17 cellular contexts compared by ENCODE assay signal in the genomic region with DNA sequence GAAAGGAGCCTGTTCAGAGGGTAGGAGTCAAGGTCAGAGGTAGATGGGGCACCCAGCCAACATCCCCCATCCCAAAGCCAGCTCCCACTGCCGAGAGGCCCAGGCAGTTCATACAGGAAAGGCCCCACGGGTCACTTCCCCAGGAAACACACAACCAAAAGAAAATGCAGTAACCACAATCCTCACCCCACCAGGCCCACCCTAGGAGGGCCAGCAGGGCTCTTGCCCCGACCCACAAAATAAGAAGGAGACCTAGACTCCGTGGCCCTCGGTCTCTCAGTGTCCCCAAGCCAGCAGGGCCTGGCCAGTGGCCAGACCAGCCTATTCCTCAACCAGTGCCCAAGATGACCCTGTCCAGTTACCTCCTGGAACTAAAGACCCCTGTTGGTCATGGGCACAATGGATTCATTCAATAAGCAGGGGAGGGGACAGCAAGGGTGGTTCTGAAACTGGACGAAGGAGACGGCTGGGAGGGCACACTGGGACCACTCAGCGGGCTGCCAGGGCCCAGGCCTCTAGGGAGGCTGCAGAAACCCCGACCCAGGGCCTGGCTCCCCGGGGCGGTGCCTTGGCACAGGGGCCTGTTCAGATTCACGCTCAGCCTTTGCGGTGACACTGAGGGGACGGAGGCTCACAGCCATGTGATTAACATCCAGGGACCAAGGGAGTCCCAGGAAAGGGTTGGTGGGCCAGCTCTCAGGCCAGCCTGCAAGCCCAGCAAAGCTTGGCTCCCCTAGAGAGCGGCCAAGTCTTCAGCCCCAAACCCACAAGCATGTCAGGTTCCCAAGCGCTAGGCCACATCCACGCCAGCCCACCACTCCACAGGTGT. TPM values are rescaled to one million over a fixed set of nuclear protein-coding genes. Genes with fewer than 3 reads are reported as not detected.
A peak's percentile ranks its signal among the peaks of the same experiment; 100 is the strongest.
DNase-seq lines count a peak whose midpoint lies in the region; ATAC-seq and TF ChIP-seq lines count a peak whose summit lies in the region.
"Had no signal": no experiment of that assay in that cellular context is flagged by ENCODE, and none has a peak within 500 bp of the region (broad histone marks: within the 10 kb centered on the region; RNA-seq: fewer than 3 reads in every experiment).

No MANE protein-coding gene starts in this region.

- CTCF ChIA-PET in PC-3 (lab: Charles Lee), result no interaction called here

- H3K9ac ChIP-seq in endodermal cell (ENCODE audit: extremely low read depth, low read length, poor library complexity, severe bottlenecking) (no peak overlapping the region), muscle layer of colon (ENCODE audit: low read length) (no peak overlapping the region), PC-3 (ENCODE audit: low read length) (no peak overlapping the region)

- H3K9me2 ChIP-seq in PC-3 (replicated peaks; ENCODE audit: low read length), result no peaks in the 10 kb centered on the region

- TF ChIP-seq POLR2A in tibial nerve (IDR thresholded peaks at IDR 0.05), result no peak

- no peaks in the 10 kb centered on the region for H3F3A ChIP-seq in PC-3 (ENCODE audit: low read length, unreplicated experiment)

- no peak for TF ChIP-seq EP300 in tibial nerve (IDR thresholded peaks at IDR 0.05)

- H3K27me3 Mint-ChIP-seq in activated T-cell treated with anti-CD3 and anti-CD28 coated beads, Interleukin-2, amount 50 U/mL, for 72 hours (ENCODE audit: low read depth), result peaks cover 17% of the 10 kb centered on the region
- H3K27me3 Mint-ChIP-seq in endodermal cell (ENCODE audit: insufficient read depth), result peaks cover 8% of the 10 kb centered on the region

- POLR2A ChIA-PET in PC-3 (lab: Charles Lee; ENCODE audit: unreplicated experiment), result no interaction called here

- no peak for TF ChIP-seq CTCF in endodermal cell (conservative IDR thresholded peaks at IDR 0.05)
- no peak for TF ChIP-seq CTCF in tibial nerve (IDR thresholded peaks at IDR 0.05)
- no peak for TF ChIP-seq CTCF in PC-3 (conservative IDR thresholded peaks at IDR 0.05; ENCODE audit: low read depth, low read length)

- no peak overlapping the region for H3K4me2 ChIP-seq in PC-3 (ENCODE audit: low read length)

- H3K4me1 Mint-ChIP-seq in activated T-cell treated with anti-CD3 and anti-CD28 coated beads, Interleukin-2, amount 50 U/mL, for 72 hours (ENCODE audit: low read depth), result no peaks in the 10 kb centered on the region
- H3K4me1 Mint-ChIP-seq in endodermal cell, result peaks cover 4% of the 10 kb centered on the region

- DNase-seq in activated T-cell treated with anti-CD3 and anti-CD28 coated beads, Interleukin-2, amount 50 U/mL, for 1 hour, result peak; percentile 8
- DNase-seq in activated T-cell treated with anti-CD3 and anti-CD28 coated beads, Interleukin-2, amount 50 U/mL, for 72 hours, result no peak
- DNase-seq in endodermal cell (peak; percentile 31), tibial nerve (ENCODE audit: low spot score in 2 of 2) (peak in 1 of 2 donors; percentile 15), NCI-H345 (lab: John Stamatoyannopoulos, UW) (no peak), PC-3 (no peak), HT-29 (ENCODE audit: low spot score) (no peak)
- DNase-seq: activated CD4-positive, alpha-beta T cell treated with anti-CD3 and anti-CD28 coated beads, Interleukin-2, amount 50 U/mL, for 4 hours; CD4-positive, alpha-beta memory T cell; EL; erythroblast; NCI-H1105 had no signal

- no peaks in the 10 kb centered on the region for H3K36me3 ChIP-seq in endodermal cell (ENCODE audit: control insufficient read depth, insufficient read depth, low read length)
- H3K36me3 ChIP-seq in muscle layer of colon (ENCODE audit: insufficient read depth, low read length), result peaks cover 2% of the 10 kb centered on the region
- H3K36me3 ChIP-seq in tibial nerve, result peaks cover 0 to 12% (median 5%) of the 10 kb centered on the region in 3 donors
- H3K36me3 ChIP-seq in PC-3 (ENCODE audit: low read depth, low read length), result no peaks in the 10 kb centered on the region
- H3K36me3 ChIP-seq: SJSA1 had no signal

- H3K4me1 ChIP-seq in endodermal cell (ENCODE audit: control insufficient read depth, insufficient read depth, low read length), result peaks cover 6% of the 10 kb centered on the region
- H3K4me1 ChIP-seq in muscle layer of colon (ENCODE audit: insufficient read depth, low read length), result peaks cover 42% of the 10 kb centered on the region
- H3K4me1 ChIP-seq in tibial nerve, result peaks cover 0 to 83% (median 43%) of the 10 kb centered on the region in 4 donors
- H3K4me1 ChIP-seq in PC-3 (ENCODE audit: insufficient read depth, low read length), result no peaks in the 10 kb centered on the region

- no peak overlapping the region for H3K4me3 Mint-ChIP-seq in activated T-cell treated with anti-CD3 and anti-CD28 coated beads, Interleukin-2, amount 50 U/mL, for 72 hours
- H3K4me3 Mint-ChIP-seq in endodermal cell, result no peak overlapping the region
- H3K4me3 Mint-ChIP-seq: CD4-positive, alpha-beta memory T cell; stimulated activated memory B cell treated with anti-CD40 and anti-IgM and Interleukin-4, amounts not matched to agents 10 μg/mL and 1 μg/mL and 100 μg/mL, for 72 hours had no signal

- no peaks in the 10 kb centered on the region for H3K9me3 Mint-ChIP-seq in activated T-cell treated with anti-CD3 and anti-CD28 coated beads, Interleukin-2, amount 50 U/mL, for 72 hours
- H3K9me3 Mint-ChIP-seq in endodermal cell, result no peaks in the 10 kb centered on the region
- H3K9me3 Mint-ChIP-seq: CD4-positive, alpha-beta memory T cell; stimulated activated memory B cell treated with anti-CD40 and anti-IgM and Interleukin-4, amounts not matched to agents 10 μg/mL and 1 μg/mL and 100 μg/mL, for 72 hours had no signal

- H3K4me3 ChIP-seq in endodermal cell (ENCODE audit: low read length), result no peak overlapping the region
- H3K4me3 ChIP-seq in muscle layer of colon (ENCODE audit: low read depth in 1 of 2, low read length in 2 of 2), result no peak overlapping the region
- no peak overlapping the region for H3K4me3 ChIP-seq in tibial nerve
- no peak overlapping the region for H3K4me3 ChIP-seq in PC-3 (ENCODE audit: low read length)
- H3K4me3 ChIP-seq: GM12878, K562, SJSA1 had no signal

- BruUV-seq in PC-3 (replicated peaks; lab: Mats Ljungman, UMichigan), result no TSS peak

- H4K20me1 ChIP-seq in PC-3 (ENCODE audit: low read length), result no peaks in the 10 kb centered on the region

- no peak overlapping the region for H3K27ac Mint-ChIP-seq in activated T-cell treated with anti-CD3 and anti-CD28 coated beads, Interleukin-2, amount 50 U/mL, for 72 hours
- no peak overlapping the region for H3K27ac Mint-ChIP-seq in endodermal cell
- H3K27ac Mint-ChIP-seq: stimulated activated memory B cell treated with anti-CD40 and anti-IgM and Interleukin-4, amounts not matched to agents 10 μg/mL and 1 μg/mL and 100 μg/mL, for 72 hours had no signal

- no peaks in the 10 kb centered on the region for H3K27me3 ChIP-seq in endodermal cell (ENCODE audit: control insufficient read depth, insufficient read depth, low read length, poor library complexity, severe bottlenecking)
- no peaks in the 10 kb centered on the region for H3K27me3 ChIP-seq in muscle layer of colon (ENCODE audit: control insufficient read depth in 1 of 2, insufficient read depth in 2 of 2, low read length in 2 of 2)
- H3K27me3 ChIP-seq in tibial nerve, result no peaks in the 10 kb centered on the region
- H3K27me3 ChIP-seq in PC-3 (ENCODE audit: low read length), result no peaks in the 10 kb centered on the region
- H3K27me3 ChIP-seq: SJSA1 had no signal

- WGBS in endodermal cell (ENCODE audit: insufficient coverage in 1 of 2, insufficient read length in 1 of 2), 2 experiments, result 91 to 93% methylated on average over 10 to 17 of the region's 17 CpGs
- 31 to 52% methylated on average over 7 to 17 of the region's 17 CpGs for WGBS in tibial nerve, 2 donors

- intact Hi-C loops in PC-3 (cut with micrococcal nuclease), result no loop called here

- no peaks in the 10 kb centered on the region for H3K36me3 Mint-ChIP-seq in activated T-cell treated with anti-CD3 and anti-CD28 coated beads, Interleukin-2, amount 50 U/mL, for 72 hours (ENCODE audit: insufficient read depth in 2 of 2)
- H3K36me3 Mint-ChIP-seq in endodermal cell (ENCODE audit: low read depth), result peaks cover 2% of the 10 kb centered on the region
- H3K36me3 Mint-ChIP-seq: CD4-positive, alpha-beta memory T cell; stimulated activated memory B cell treated with anti-CD40 and anti-IgM and Interleukin-4, amounts not matched to agents 10 μg/mL and 1 μg/mL and 100 μg/mL, for 72 hours had no signal

- H3K9me3 ChIP-seq in endodermal cell (ENCODE audit: control insufficient read depth, low read length) (no peaks in the 10 kb centered on the region), muscle layer of colon (ENCODE audit: low read length) (no peaks in the 10 kb centered on the region), tibial nerve (no peaks in the 10 kb centered on the region), PC-3 (ENCODE audit: low read length) (no peaks in the 10 kb centered on the region)
- H3K9me3 ChIP-seq: SJSA1 had no signal

- no peak overlapping the region for H2AFZ ChIP-seq in PC-3 (ENCODE audit: low read length)

- H3K27ac ChIP-seq in endodermal cell (ENCODE audit: low read depth, low read length) (no peak overlapping the region), muscle layer of colon (ENCODE audit: low read depth, low read length) (peak overlapping the region; percentile 34), tibial nerve (peak overlapping the region; percentile 62 to 95 (median 74)), PC-3 (ENCODE audit: low read length) (no peak overlapping the region)
- H3K27ac ChIP-seq: SJSA1 had no signal

- ATAC-seq in activated T-cell treated with anti-CD3 and anti-CD28 coated beads, Interleukin-2, amount 50 U/mL, for 72 hours (replicated peaks in 1 of 2), result no peak
- no peak for ATAC-seq in PC-3
- ATAC-seq: GM12878; K562; stimulated activated memory B cell treated with anti-CD40 and anti-IgM and Interleukin-4, amounts not matched to agents 10 μg/mL and 1 μg/mL and 100 μg/mL, for 72 hours had no signal

- H3K79me2 ChIP-seq in PC-3 (ENCODE audit: low read length), result no peaks in the 10 kb centered on the region

RNA-seq across cellular contexts. Expression of a gene that starts 5.5 kb away (rescaled TPM):
- under 1 TPM; 0.34 to 0.49 TPM for total RNA-seq in activated T-cell treated with anti-CD3 and anti-CD28 coated beads, Interleukin-2, amount 50 U/mL, for 72 hours
- total RNA-seq in endodermal cell (10 to 100 TPM in 1 of 2 donors, 1 to 10 TPM in 1; 9.7 to 14.9 TPM), tibial nerve (100 to 1,000 TPM in 1 of 4 donors, 10 to 100 TPM in 3; 58.8 to 127 (median 71.1) TPM), PC-3 (2014; rRNA removed) (6.6 and 7.9 TPM in 2 replicates)
- polyA plus RNA-seq in endodermal cell (2013, experiment 1 of 2), result 8.2 TPM
- 3.6 TPM for polyA plus RNA-seq in endodermal cell (2013, experiment 2 of 2)
- total RNA-seq in HT-29 (2014; rRNA removed; shearing (Covaris generic)), result 1.6 TPM in 1 of 2 replicates, not detected in the other
- total RNA-seq: GM12878 had no signal
- polyA plus RNA-seq: CD4-positive, alpha-beta memory T cell had no signal

RNA-seq across cellular contexts. Expression of a gene that starts 20.6 kb away (rescaled TPM):
- 10 to 100 TPM; 14.7 to 22.3 TPM for total RNA-seq in activated T-cell treated with anti-CD3 and anti-CD28 coated beads, Interleukin-2, amount 50 U/mL, for 72 hours
- total RNA-seq in endodermal cell, result 10 to 100 TPM; 24.8 to 28.4 TPM
- polyA plus RNA-seq in endodermal cell (2013, experiment 1 of 2), result 13.6 TPM
- 15.8 TPM for polyA plus RNA-seq in endodermal cell (2013, experiment 2 of 2)
- total RNA-seq in tibial nerve, result 100 to 1,000 TPM; 135 to 327 (median 205) TPM
- 67.9 and 119 TPM in 2 replicates for total RNA-seq in PC-3 (2014; rRNA removed)
- 42.2 and 44.0 TPM in 2 replicates for total RNA-seq in HT-29 (2014; rRNA removed; shearing (Covaris generic))

RNA-seq across cellular contexts. Expression of a gene that starts 38.2 kb away (rescaled TPM):
- total RNA-seq in activated T-cell treated with anti-CD3 and anti-CD28 coated beads, Interleukin-2, amount 50 U/mL, for 72 hours, result 1 to 10 TPM; 1.9 to 4.1 TPM
- total RNA-seq in endodermal cell (under 1 TPM; 0.26 to 0.40 TPM), tibial nerve (10 to 100 TPM; 33.2 to 53.2 (median 45.7) TPM), PC-3 (2014; rRNA removed) (0.22 TPM in 1 of 2 replicates, not detected in the other)
- polyA plus RNA-seq in endodermal cell (2013, experiment 1 of 2), result 0.82 TPM
- 0.75 TPM for polyA plus RNA-seq in endodermal cell (2013, experiment 2 of 2)
- total RNA-seq in HT-29 (2014; rRNA removed; shearing (Covaris generic)), result 0.46 TPM in 1 of 2 replicates, not detected in the other

RNA-seq across cellular contexts. Expression of a gene that starts 55.5 kb away (rescaled TPM):
- 1,000 to 10,000 TPM; 1,135 to 1,244 TPM for total RNA-seq in activated T-cell treated with anti-CD3 and anti-CD28 coated beads, Interleukin-2, amount 50 U/mL, for 72 hours
- total RNA-seq in endodermal cell, result 1,000 to 10,000 TPM; 2,226 to 2,809 TPM
- 2,223 TPM for polyA plus RNA-seq in endodermal cell (2013, experiment 1 of 2)
- 2,173 TPM for polyA plus RNA-seq in endodermal cell (2013, experiment 2 of 2)
- 1,000 to 10,000 TPM; 3,872 to 5,003 (median 4,779) TPM for total RNA-seq in tibial nerve
- total RNA-seq in PC-3 (2014; rRNA removed), result 1,927 and 1,937 TPM in 2 replicates
- 1,803 and 2,077 TPM in 2 replicates for total RNA-seq in HT-29 (2014; rRNA removed; shearing (Covaris generic))

Comparison
In these comparisons a context has a peak if more than half of its experiments do, and no peak if none do; other contexts are left out.
1. DNase-seq: peak in activated T-cell treated with anti-CD3 and anti-CD28 coated beads, Interleukin-2, amount 50 U/mL, for 1 hour (single experiment) and endodermal cell (single experiment); none in activated T-cell treated with anti-CD3 and anti-CD28 coated beads, Interleukin-2, amount 50 U/mL, for 72 hours (0 of 2), NCI-H345 (single experiment), PC-3 (single experiment) and HT-29 (single experiment).
2. H3K27ac ChIP-seq: peak in muscle layer of colon (single experiment) and tibial nerve (4 of 4); none in endodermal cell (single experiment) and PC-3 (single experiment).
3. RNA of a gene that starts 38.2 kb away (total RNA-seq): 33.2 to 53.2 TPM in tibial nerve; 1.9 to 4.1 TPM in activated T-cell treated with anti-CD3 and anti-CD28 coated beads, Interleukin-2, amount 50 U/mL, for 72 hours, 0.46 TPM in HT-29, 0.26 to 0.40 TPM in endodermal cell and 0.22 TPM in PC-3; every median in the first group is over 4 times any median in the second.